8 cellular contexts compared by ENCODE assay signal in the genomic region with DNA sequence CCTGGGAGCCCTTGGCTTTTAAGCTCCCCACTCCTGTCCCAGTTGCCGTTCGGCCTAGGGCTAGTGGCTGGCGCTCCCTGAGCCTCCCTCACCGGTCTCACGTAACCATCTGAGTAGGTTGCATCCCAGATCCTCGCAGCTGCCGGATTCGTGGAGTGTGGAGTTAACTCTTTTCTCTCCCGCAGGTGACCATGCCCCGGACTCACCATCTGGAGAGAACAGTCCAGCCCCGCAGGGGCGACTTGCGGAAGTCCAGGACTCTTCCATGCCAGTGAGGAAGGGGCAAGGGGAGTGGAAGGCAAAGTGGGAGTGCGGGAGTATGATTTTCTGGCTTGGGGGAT. TPM values are rescaled to one million over a fixed set of nuclear protein-coding genes. Genes with fewer than 3 reads are reported as not detected.
DNase-seq lines count a peak whose midpoint lies in the region; ATAC-seq and TF ChIP-seq lines count a peak whose summit lies in the region.

No MANE protein-coding gene starts in this region.

- no peaks in the 10 kb centered on the region for H3K9me3 ChIP-seq in thymus (ENCODE audit: control insufficient read depth)

- H3K27me3 Mint-ChIP-seq in activated CD4-positive, alpha-beta T cell treated with anti-CD3 and anti-CD28 coated beads, Interleukin-2, amount 10 ng/mL, durations not matched to agents 24 days and 14 days: no peaks in the 10 kb centered on the region

- H3K27ac Mint-ChIP-seq in activated CD4-positive, alpha-beta T cell treated with anti-CD3 and anti-CD28 coated beads, Interleukin-2, amount 10 ng/mL, durations not matched to agents 24 days and 14 days: peak overlapping the region; percentile 94

- intact Hi-C loops in activated CD4-positive, alpha-beta T cell treated with anti-CD3 and anti-CD28 coated beads, Interleukin-2, amount 10 ng/mL, durations not matched to agents 24 days and 14 days (cut with micrococcal nuclease): no loop called here

- no peak for DNase-seq in activated CD4-positive, alpha-beta T cell treated with anti-CD3 and anti-CD28 coated beads, Interleukin-2, amount 10 ng/mL, durations not matched to agents 24 days and 14 days
- DNase-seq in activated CD4-positive, alpha-beta T cell treated with anti-CD3 and anti-CD28 coated beads for 4 hours: no peak
- no peak for DNase-seq in astrocyte of the spinal cord (ENCODE audit: low read depth, low spot score)
- peak; percentile 40 for DNase-seq in left kidney (ENCODE audit: low read depth, low spot score)
- DNase-seq in GDM1 (lab: John Stamatoyannopoulos, UW): no peak

- ATAC-seq in GM19395 (IDR thresholded peaks at IDR 0.05; ENCODE audit: unreplicated experiment) (no peak), GM19351 (IDR thresholded peaks at IDR 0.05; ENCODE audit: unreplicated experiment) (no peak)

- H3K27me3 ChIP-seq in thymus (ENCODE audit: control insufficient read depth, insufficient read depth): no peaks in the 10 kb centered on the region

- peaks cover 29% of the 10 kb centered on the region for H3K4me1 Mint-ChIP-seq in activated CD4-positive, alpha-beta T cell treated with anti-CD3 and anti-CD28 coated beads, Interleukin-2, amount 10 ng/mL, durations not matched to agents 24 days and 14 days

- H3K9me3 Mint-ChIP-seq in activated CD4-positive, alpha-beta T cell treated with anti-CD3 and anti-CD28 coated beads, Interleukin-2, amount 10 ng/mL, durations not matched to agents 24 days and 14 days: no peaks in the 10 kb centered on the region

- in situ Hi-C loops in astrocyte of the spinal cord (cut with HindIII; ENCODE audit: low sequenced_read_pairs): no loop called here

- TF ChIP-seq CTCF in astrocyte of the spinal cord (IDR thresholded peaks at IDR 0.05; ENCODE audit: low read depth, low read length): no peak

- peaks cover 47% of the 10 kb centered on the region for H3K36me3 Mint-ChIP-seq in activated CD4-positive, alpha-beta T cell treated with anti-CD3 and anti-CD28 coated beads, Interleukin-2, amount 10 ng/mL, durations not matched to agents 24 days and 14 days (ENCODE audit: low read depth)

- WGBS in thymus: 23% methylated on average over 14 of the region's 14 CpGs

- H3K27ac ChIP-seq in thymus (ENCODE audit: low read depth): peak overlapping the region; percentile 97

- H3K36me3 ChIP-seq in thymus (ENCODE audit: control insufficient read depth, insufficient read depth): peaks cover 50% of the 10 kb centered on the region

- H3K4me3 Mint-ChIP-seq in activated CD4-positive, alpha-beta T cell treated with anti-CD3 and anti-CD28 coated beads, Interleukin-2, amount 10 ng/mL, durations not matched to agents 24 days and 14 days: peak overlapping the region; percentile 92

- peaks cover 15% of the 10 kb centered on the region for H3K4me1 ChIP-seq in thymus (ENCODE audit: control insufficient read depth, insufficient read depth, low read length)

- H3K4me3 ChIP-seq in astrocyte of the spinal cord (ENCODE audit: low read depth, low read length): peak overlapping the region; percentile 95
- peak overlapping the region; percentile 75 for H3K4me3 ChIP-seq in thymus (ENCODE audit: low read length)

RNA-seq across cellular contexts. Expression of gene MUS81, which starts 0.9 kb away (rescaled TPM):
- total RNA-seq in activated CD4-positive, alpha-beta T cell treated with anti-CD3 and anti-CD28 coated beads, Interleukin-2, amount 10 ng/mL, durations not matched to agents 24 days and 14 days: 77.4 and 80.5 TPM in 2 replicates
- polyA plus RNA-seq in thymus: 127 TPM

RNA-seq across cellular contexts. Expression of gene CFL1, which starts 3.2 kb away (rescaled TPM):
- 1,047 and 1,065 TPM in 2 replicates for total RNA-seq in activated CD4-positive, alpha-beta T cell treated with anti-CD3 and anti-CD28 coated beads, Interleukin-2, amount 10 ng/mL, durations not matched to agents 24 days and 14 days
- 673 TPM for polyA plus RNA-seq in thymus

RNA-seq across cellular contexts. Expression of gene EFEMP2, which starts 11.5 kb away (rescaled TPM):
- 8.4 and 9.1 TPM in 2 replicates for total RNA-seq in activated CD4-positive, alpha-beta T cell treated with anti-CD3 and anti-CD28 coated beads, Interleukin-2, amount 10 ng/mL, durations not matched to agents 24 days and 14 days
- polyA plus RNA-seq in thymus: 41.8 TPM

RNA-seq across cellular contexts. Expression of gene CTSW, which starts 18.5 kb away (rescaled TPM):
- 4.9 and 7.5 TPM in 2 replicates for total RNA-seq in activated CD4-positive, alpha-beta T cell treated with anti-CD3 and anti-CD28 coated beads, Interleukin-2, amount 10 ng/mL, durations not matched to agents 24 days and 14 days
- 4.2 TPM for polyA plus RNA-seq in thymus

RNA-seq across cellular contexts. Expression of gene FIBP, which starts 27.1 kb away (rescaled TPM):
- total RNA-seq in activated CD4-positive, alpha-beta T cell treated with anti-CD3 and anti-CD28 coated beads, Interleukin-2, amount 10 ng/mL, durations not matched to agents 24 days and 14 days: 91.0 and 95.7 TPM in 2 replicates
- 70.9 TPM for polyA plus RNA-seq in thymus
